Comparison of ENCODE assay signal across 20 cellular contexts in the genomic region with DNA sequence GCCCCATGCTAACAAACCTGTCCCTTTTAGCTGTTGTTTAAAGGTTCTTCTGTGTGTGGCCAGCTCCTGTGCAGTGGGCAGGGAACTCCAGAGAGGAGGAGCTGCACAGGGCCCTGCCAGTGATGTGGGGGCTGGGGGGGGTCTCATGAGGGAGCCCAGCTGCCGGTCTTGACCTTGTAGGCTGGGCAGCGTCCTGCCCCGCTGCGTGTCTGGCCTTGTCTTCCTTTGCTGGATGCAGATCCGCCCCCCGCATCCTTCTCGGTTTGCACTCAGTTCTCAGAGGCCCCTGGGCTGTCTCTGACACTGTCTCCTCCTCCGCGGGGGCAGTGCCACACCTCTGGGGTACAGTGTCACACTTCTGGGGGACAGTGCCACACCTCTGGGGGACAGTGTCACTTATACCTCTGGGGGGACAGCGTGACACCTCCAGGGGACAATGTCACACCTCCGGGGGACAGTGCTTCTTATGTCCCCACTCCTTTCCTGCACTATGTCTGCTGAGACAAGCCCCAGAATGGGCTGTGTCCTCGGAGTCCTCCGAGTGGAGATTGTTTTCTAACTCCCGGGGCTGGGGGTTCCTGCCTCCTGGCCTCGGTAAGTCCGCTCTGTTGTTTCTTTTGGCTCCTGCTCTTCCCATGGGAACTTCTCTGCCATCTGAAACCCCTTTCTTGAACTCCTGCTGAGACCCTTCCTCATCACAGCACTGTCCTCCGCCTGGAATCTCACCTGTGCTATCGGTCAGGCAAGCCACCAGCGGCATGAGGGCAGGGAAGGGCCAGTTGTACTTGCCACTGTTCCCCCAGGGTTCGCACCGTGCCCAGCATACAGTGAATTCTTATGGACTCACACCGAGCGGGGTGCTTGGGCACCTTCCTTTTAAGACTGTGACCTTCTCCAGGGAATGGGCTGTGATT.
DNase-seq lines count a peak whose midpoint lies in the region; ATAC-seq and TF ChIP-seq lines count a peak whose summit lies in the region.
"Had no signal": no experiment of that assay in that cellular context is flagged by ENCODE, and none has a peak within 500 bp of the region (broad histone marks: within the 10 kb centered on the region; RNA-seq: fewer than 3 reads in every experiment).

No MANE protein-coding gene starts in this region.

- H3K36me3 ChIP-seq in right atrium auricular region (no peaks in the 10 kb centered on the region), left ventricle myocardium inferior (no peaks in the 10 kb centered on the region), colonic mucosa (no peaks in the 10 kb centered on the region)

- ATAC-seq in GM19351 (IDR thresholded peaks at IDR 0.05; ENCODE audit: unreplicated experiment), result no peak
- ATAC-seq: HCT116 had no signal

- no peak overlapping the region for H3K9ac ChIP-seq in colonic mucosa (ENCODE audit: low read depth in 2 of 2, low read length in 2 of 2)

- H3K27me3 ChIP-seq in right atrium auricular region (no peaks in the 10 kb centered on the region), left ventricle myocardium inferior (ENCODE audit: low read depth) (peaks cover 76% of the 10 kb centered on the region), colonic mucosa (no peaks in the 10 kb centered on the region)

- TF ChIP-seq CTCF in right atrium auricular region (IDR thresholded peaks at IDR 0.05), result no peak
- no peak for TF ChIP-seq CTCF in left ventricle myocardium inferior (IDR thresholded peaks at IDR 0.05; ENCODE audit: borderline replicate concordance)
- TF ChIP-seq CTCF in colonic mucosa (IDR thresholded peaks at IDR 0.05), result no peak

- H3K4me3 ChIP-seq in right atrium auricular region (no peak overlapping the region), left ventricle myocardium inferior (no peak overlapping the region), colonic mucosa (no peak overlapping the region)

- H3K4me1 ChIP-seq in right atrium auricular region, result no peaks in the 10 kb centered on the region
- no peaks in the 10 kb centered on the region for H3K4me1 ChIP-seq in left ventricle myocardium inferior
- H3K4me1 ChIP-seq in colonic mucosa, result no peaks in the 10 kb centered on the region

- peak; percentile 47 for DNase-seq in right atrium auricular region (ENCODE audit: low spot score)
- no peak for DNase-seq in left ventricle myocardium inferior
- DNase-seq in left kidney (ENCODE audit: low read depth, low spot score), result peak; percentile 85
- peak; percentile 70 for DNase-seq in posterior vena cava (ENCODE audit: low spot score)
- no peak for DNase-seq in amygdala (lab: John Stamatoyannopoulos, UW)
- DNase-seq in NCI-H1048 (lab: John Stamatoyannopoulos, UW), result no peak
- DNase-seq in colonic mucosa, result no peak
- DNase-seq: Karpas-422, NCI-H1092 treated with DMSO at 0.1 percent for 48 hours, NCI-H1436, NCI-H187, NCI-H2081 treated with DMSO at 0.1 percent for 48 hours, NCI-H2171, NCI-H226, NCI-H510A, NCI-H69, SHP77 had no signal

- H3K27ac ChIP-seq in right atrium auricular region (no peak overlapping the region), left ventricle myocardium inferior (replicated peaks) (no peak overlapping the region), colonic mucosa (no peak overlapping the region)
- H3K27ac ChIP-seq: RWPE1 had no signal

- H3K9me3 ChIP-seq in right atrium auricular region, result no peaks in the 10 kb centered on the region
- H3K9me3 ChIP-seq in left ventricle myocardium inferior (replicated peaks), result no peaks in the 10 kb centered on the region
- H3K9me3 ChIP-seq in colonic mucosa, result no peaks in the 10 kb centered on the region

- intact Hi-C loops in left ventricle myocardium inferior (cut with micrococcal nuclease), result no loop called here
- intact Hi-C loops in posterior vena cava (cut with DNase I), result no loop called here
- intact Hi-C loops in colonic mucosa (cut with DNase I), result no loop called here

Comparison
In these comparisons a context has a peak if more than half of its experiments do, and no peak if none do; other contexts are left out.
1. DNase-seq: peak in right atrium auricular region (single experiment), left kidney (single experiment) and posterior vena cava (single experiment); none in left ventricle myocardium inferior (single experiment), amygdala (0 of 56), NCI-H1048 (single experiment) and colonic mucosa (single experiment).